14 cellular contexts compared by ENCODE assay signal in the genomic region with DNA sequence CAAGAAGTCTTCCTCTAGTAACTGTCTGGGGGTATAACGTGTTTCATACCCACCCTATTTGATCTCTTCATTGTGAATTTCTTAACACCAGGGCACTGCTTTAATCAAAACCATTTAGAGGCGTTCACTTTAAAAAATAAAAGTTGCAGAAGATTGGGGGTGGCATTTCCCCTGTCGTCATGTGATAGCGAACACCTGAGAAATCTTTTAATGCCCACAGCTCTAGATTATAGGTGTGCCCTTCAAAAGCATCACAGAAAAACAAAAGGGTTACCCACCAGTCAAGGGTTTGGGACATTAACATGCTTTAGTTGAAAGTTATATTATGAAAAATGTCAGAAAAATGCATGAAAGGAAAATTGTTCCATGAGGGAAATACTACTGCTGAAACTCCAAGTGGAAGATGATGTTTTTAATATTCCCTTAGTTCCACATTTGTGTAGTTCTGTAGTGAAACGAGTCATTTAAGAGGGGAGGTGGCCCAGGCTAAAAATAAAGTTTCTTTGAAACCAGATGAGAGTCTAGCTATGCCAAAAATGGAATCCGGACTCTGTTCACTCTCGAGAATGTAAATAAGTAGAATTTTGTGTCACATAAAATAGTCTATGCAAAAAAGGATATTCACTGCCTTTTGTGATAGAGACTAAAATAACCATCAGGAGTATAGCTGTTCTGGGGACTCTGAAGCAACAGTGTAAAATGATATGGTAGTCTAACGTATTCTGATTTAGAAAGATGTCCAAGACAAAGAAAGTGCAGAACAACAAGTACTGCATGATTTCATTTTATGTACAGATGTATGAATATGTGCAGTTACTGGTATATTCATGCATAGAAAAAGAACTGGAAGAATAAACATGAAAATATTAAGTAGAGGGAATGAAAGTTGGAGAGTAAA. TPM values are rescaled to one million over a fixed set of nuclear protein-coding genes. Genes with fewer than 3 reads are reported as not detected.
DNase-seq lines count a peak whose midpoint lies in the region; ATAC-seq lines count a peak whose summit lies in the region.
"Had no signal": no experiment of that assay in that cellular context is flagged by ENCODE, and none has a peak within 500 bp of the region (broad histone marks: within the 10 kb centered on the region; RNA-seq: fewer than 3 reads in every experiment).

No MANE protein-coding gene starts in this region.

- DNase-seq in SJCRH30: no peak
- no peak for DNase-seq in COR-L47 (lab: John Stamatoyannopoulos, UW)
- no peak for DNase-seq in activated effector memory CD4-positive, alpha-beta T cell treated with Interleukin-2 at 50 U/mL for 16 hours
- no peak for DNase-seq in CD1c-positive myeloid dendritic cell (ENCODE audit: extremely low spot score)
- DNase-seq: activated CD4-positive, alpha-beta T cell treated with anti-CD3 and anti-CD28 coated beads, Interleukin-2, amount 10 ng/mL, durations not matched to agents 7 days and 5 days; aorta; GOT3; KG1; PC-3; upper lobe of left lung had no signal

- peak overlapping the region in 1 of 2 donors; percentile 17 for H3K4me3 ChIP-seq in muscle layer of colon (ENCODE audit: low read depth in 1 of 2, low read length in 2 of 2)
- no peak overlapping the region for H3K4me3 ChIP-seq in SJCRH30
- H3K4me3 ChIP-seq: upper lobe of left lung had no signal

- H3K36me3 ChIP-seq in muscle layer of colon (ENCODE audit: insufficient read depth, low read length): peaks cover 13% of the 10 kb centered on the region
- peaks cover 46% of the 10 kb centered on the region for H3K36me3 ChIP-seq in SJCRH30

- no peaks in the 10 kb centered on the region for H3K27me3 ChIP-seq in muscle layer of colon (ENCODE audit: control insufficient read depth in 1 of 2, insufficient read depth in 2 of 2, low read length in 2 of 2)
- no peaks in the 10 kb centered on the region for H3K27me3 ChIP-seq in SJCRH30
- H3K27me3 ChIP-seq: upper lobe of left lung had no signal

- no peak overlapping the region for H3K9ac ChIP-seq in muscle layer of colon (ENCODE audit: low read length)

- H3K4me1 ChIP-seq in muscle layer of colon (ENCODE audit: insufficient read depth, low read length) (peaks cover 42% of the 10 kb centered on the region), SJCRH30 (peaks cover 2% of the 10 kb centered on the region)

- ATAC-seq in GM18519 (IDR thresholded peaks at IDR 0.05; ENCODE audit: low FRiP score, unreplicated experiment): peak; percentile 52
- ATAC-seq in GM21576 (IDR thresholded peaks at IDR 0.05; ENCODE audit: unreplicated experiment): peak; percentile 81
- ATAC-seq in HG03469 (IDR thresholded peaks at IDR 0.05; ENCODE audit: unreplicated experiment): peak; percentile 36
- ATAC-seq: PC-3 had no signal

- H3K9me3 ChIP-seq in muscle layer of colon (ENCODE audit: low read length): no peaks in the 10 kb centered on the region
- no peaks in the 10 kb centered on the region for H3K9me3 ChIP-seq in SJCRH30 (replicated peaks)
- H3K9me3 ChIP-seq: upper lobe of left lung had no signal

- H3K27ac ChIP-seq in muscle layer of colon (ENCODE audit: low read depth, low read length) (peak overlapping the region; percentile 30), SJCRH30 (no peak overlapping the region)
- H3K27ac ChIP-seq: upper lobe of left lung had no signal

RNA-seq across cellular contexts. Expression of a gene that starts 32.3 kb away (rescaled TPM):
- 10.2 and 11.2 TPM in 2 replicates for total RNA-seq in SJCRH30 (2014; rRNA removed; shearing (Covaris generic))

RNA-seq across cellular contexts. Expression of a gene that starts 32.4 kb away (rescaled TPM):
- 113 and 130 TPM in 2 replicates for total RNA-seq in SJCRH30 (2014; rRNA removed; shearing (Covaris generic))

RNA-seq across cellular contexts. Expression of a gene that starts 42.1 kb away (rescaled TPM):
- total RNA-seq in SJCRH30 (2014; rRNA removed; shearing (Covaris generic)): 25.8 and 36.9 TPM in 2 replicates

RNA-seq across cellular contexts. Expression of a gene that starts 42.3 kb away (rescaled TPM):
- 33.1 and 36.7 TPM in 2 replicates for total RNA-seq in SJCRH30 (2014; rRNA removed; shearing (Covaris generic))
